ENCODE assay signal across 19 cellular contexts in the genomic region with DNA sequence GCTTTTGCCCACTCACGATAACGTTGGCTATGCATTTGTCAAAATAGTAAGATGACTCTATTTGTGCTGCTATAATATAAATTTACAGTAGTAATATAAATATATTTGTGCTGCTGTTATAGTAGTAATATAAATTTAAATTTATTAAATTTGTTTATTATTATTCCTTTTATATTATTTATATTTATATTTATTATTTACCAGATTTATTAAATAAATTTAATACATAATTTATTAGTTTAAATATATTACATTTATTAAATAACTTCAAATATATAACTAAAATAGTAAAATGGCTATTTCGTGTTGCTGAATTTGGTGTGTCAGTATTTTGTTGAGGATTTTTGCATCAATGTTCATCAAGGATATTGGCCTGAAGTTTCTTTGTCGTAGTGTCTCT.
A peak's percentile ranks its signal among the peaks of the same experiment; 100 is the strongest.
DNase-seq lines count a peak whose midpoint lies in the region; FAIRE-seq and TF ChIP-seq lines count a peak whose summit lies in the region.
"Had no signal": no experiment of that assay in that cellular context is flagged by ENCODE, and none has a peak within 500 bp of the region (broad histone marks: within the 10 kb centered on the region; RNA-seq: fewer than 3 reads in every experiment).

No MANE protein-coding gene starts in this region.

- H3K4me1 ChIP-seq in kidney (ENCODE audit: control insufficient read depth in 1 of 2, insufficient read depth in 1 of 2, low read depth in 1 of 2, low read length in 2 of 2): no peaks in the 10 kb centered on the region
- H3K4me1 ChIP-seq: BLaER1, Caco-2 had no signal

- H3K9me3 ChIP-seq in kidney (ENCODE audit: control insufficient read depth in 1 of 2, low read length in 2 of 2): no peaks in the 10 kb centered on the region
- H3K9me3 ChIP-seq: Caco-2 had no signal

- no peaks in the 10 kb centered on the region for H3K27me3 ChIP-seq in H7 (ENCODE audit: control insufficient read depth, insufficient read depth, low read length)

- peak; percentile 81 for FAIRE-seq in RCC 7860 (lab: Jason Lieb, UNC)
- peak; percentile 98 for FAIRE-seq in colon (lab: Jason Lieb, UNC)
- FAIRE-seq in kidney (lab: Jason Lieb, UNC): peak; percentile 99
- FAIRE-seq: GM12891, GM18507, H54 had no signal

- H3K4me3 ChIP-seq in kidney (ENCODE audit: low read length in 2 of 2) (no peak overlapping the region), foreskin fibroblast (ENCODE audit: low read depth in 1 of 2, low read length in 2 of 2) (no peak overlapping the region), H7 (ENCODE audit: insufficient read depth, low read depth, low read length) (no peak overlapping the region)
- H3K4me3 ChIP-seq: BLaER1 had no signal

- DNase-seq in RCC 7860 (ENCODE audit: low spot score) (no peak), kidney (no peak), foreskin fibroblast (no peak), inferior parietal cortex (ENCODE audit: extremely low spot score) (no peak), H7 (no peak)
- DNase-seq: Caco-2; CD4-positive, CD25-positive, alpha-beta regulatory T cell; CD8-positive, alpha-beta T cell; DMS153; DND-41; GF-D8; GOT3; HCEC 1CT had no signal

- H3K9ac ChIP-seq in kidney (ENCODE audit: low read length in 2 of 2): no peak overlapping the region
- H3K9ac ChIP-seq: BLaER1 had no signal

- no peak overlapping the region for H3K27ac ChIP-seq in kidney (ENCODE audit: low read depth in 2 of 2, low read length in 2 of 2)
- H3K27ac ChIP-seq: BLaER1, C4-2B had no signal

- no peak for TF ChIP-seq CTCF in kidney (IDR thresholded peaks at IDR 0.05; ENCODE audit: borderline replicate concordance, extremely low read depth, insufficient read depth)
- TF ChIP-seq CTCF in foreskin fibroblast (IDR thresholded peaks at IDR 0.05; ENCODE audit: low read depth, low read length): no peak

- intact Hi-C loops in kidney (cut with DNase I): no loop called here

- H3K36me3 ChIP-seq in kidney (ENCODE audit: control insufficient read depth in 1 of 2, insufficient read depth in 2 of 2, low read length in 2 of 2): no peaks in the 10 kb centered on the region
- H3K36me3 ChIP-seq in H7 (replicated peaks; ENCODE audit: control insufficient read depth, insufficient read depth, low read length): no peaks in the 10 kb centered on the region
- H3K36me3 ChIP-seq: BLaER1 had no signal
